8 cellular contexts compared by ENCODE assay signal in the genomic region with DNA sequence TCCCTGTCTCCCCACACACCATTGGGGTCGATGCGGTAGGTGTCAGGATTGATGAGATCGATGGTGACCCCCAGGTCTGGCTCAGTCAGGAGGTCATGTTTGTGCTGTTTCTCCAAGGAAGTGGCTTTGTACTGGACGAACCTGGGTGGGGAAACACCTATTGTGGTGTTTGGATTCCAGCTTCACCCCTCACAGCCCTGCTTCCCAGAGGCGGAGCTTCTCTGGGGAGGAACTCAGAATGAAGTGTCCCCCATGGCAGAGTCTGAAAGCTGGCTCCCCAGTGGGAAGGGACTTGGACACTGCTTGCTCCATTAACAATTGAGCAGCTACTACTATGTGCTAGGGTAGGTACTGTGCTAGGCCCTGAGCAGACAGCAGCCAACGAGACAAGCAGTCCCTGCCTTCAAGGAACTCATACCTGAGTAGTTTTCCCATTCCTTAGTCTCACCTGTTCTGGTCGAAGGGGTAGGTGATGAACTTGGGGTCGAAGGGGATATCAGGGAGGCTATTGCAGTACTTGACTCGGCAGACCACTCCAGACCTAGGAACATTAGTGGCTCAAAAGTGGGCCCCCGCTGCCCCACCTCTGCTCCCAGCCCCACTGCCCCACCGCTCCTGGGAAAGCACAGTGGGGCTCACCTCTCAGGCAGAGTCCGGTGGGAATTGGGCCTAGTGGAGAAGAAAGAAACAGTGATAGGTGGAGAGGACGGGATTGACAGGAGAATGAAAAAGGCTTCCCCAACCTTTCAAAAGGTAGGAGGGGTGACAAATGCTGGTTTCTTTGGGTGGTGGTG. TPM values are rescaled to one million over a fixed set of nuclear protein-coding genes. Genes with fewer than 3 reads are reported as not detected.
A peak's percentile ranks its signal among the peaks of the same experiment; 100 is the strongest.
DNase-seq lines count a peak whose midpoint lies in the region; TF ChIP-seq lines count a peak whose summit lies in the region.

No MANE protein-coding gene starts in this region.

- 84 to 96% methylated on average over 4 to 5 of the region's 13 CpGs for WGBS in mesodermal cell (ENCODE audit: insufficient coverage in 2 of 2), 2 experiments

- no peaks in the 10 kb centered on the region for H3K9me3 ChIP-seq in mesodermal cell (ENCODE audit: control insufficient read depth, low read length)

- H3K4me1 Mint-ChIP-seq in HFFc6 (ENCODE audit: low read depth) (peaks cover 44% of the 10 kb centered on the region), brain (peaks cover 37% of the 10 kb centered on the region)

- H3K27ac ChIP-seq in 22Rv1 (peak overlapping the region; percentile 91), mesodermal cell (ENCODE audit: low read depth, low read length, severe bottlenecking) (peak overlapping the region; percentile 98)

- H3K27me3 Mint-ChIP-seq in HFFc6 (ENCODE audit: insufficient read depth) (peaks cover 8% of the 10 kb centered on the region), brain (peaks cover 18% of the 10 kb centered on the region)

- H3K4me1 ChIP-seq in mesodermal cell (ENCODE audit: control insufficient read depth, insufficient read depth, low read length, poor library complexity, severe bottlenecking): peaks cover 15% of the 10 kb centered on the region

- H3K9me3 Mint-ChIP-seq in HFFc6: no peaks in the 10 kb centered on the region; the same call in 1 of the 2 replicates
- peaks cover 0 to 6% (median 2%) of the 10 kb centered on the region in 5 experiments for H3K9me3 Mint-ChIP-seq in brain

- DNase-seq in HFFc6 (no peak), NCI-H748 treated with DMSO at 0.1 percent for 48 hours (lab: John Stamatoyannopoulos, UW) (no peak), GOT3 (lab: John Stamatoyannopoulos, UW) (no peak), NK-92 (lab: John Stamatoyannopoulos, UW; ENCODE audit: unreplicated experiment) (no peak)
- no peak for DNase-seq in stimulated activated CD4-positive, alpha-beta T cell treated with anti-CD3 and anti-CD28 coated beads, Interleukin-12 subunit alpha, Interleukin-12 subunit beta, amount 100 ng/mL, for 4 hours

- H3K36me3 ChIP-seq in mesodermal cell (ENCODE audit: control insufficient read depth, insufficient read depth, low read length): peaks cover 68% of the 10 kb centered on the region

- peak overlapping the region; percentile 99 for H3K27ac Mint-ChIP-seq in HFFc6
- peak overlapping the region; percentile 97 to 99 (median 99) for H3K27ac Mint-ChIP-seq in brain

- TF ChIP-seq CTCF in 22Rv1 (IDR thresholded peaks at IDR 0.05): no peak
- TF ChIP-seq CTCF in HFFc6 (IDR thresholded peaks at IDR 0.05): no peak
- no peak for TF ChIP-seq CTCF in brain (conservative IDR thresholded peaks at IDR 0.05)

- H3K4me3 ChIP-seq in mesodermal cell (ENCODE audit: extremely low read depth, insufficient read depth, low read length, poor library complexity, severe bottlenecking): peak overlapping the region; percentile 94

- H3K36me3 Mint-ChIP-seq in HFFc6 (ENCODE audit: low read depth): peaks cover 43% of the 10 kb centered on the region
- peaks cover 57% of the 10 kb centered on the region for H3K36me3 Mint-ChIP-seq in brain

- H3K4me3 Mint-ChIP-seq in HFFc6: peak overlapping the region; percentile 98
- H3K4me3 Mint-ChIP-seq in brain: peak overlapping the region; percentile 99 to 100 (median 99)

RNA-seq across cellular contexts. Expression of gene PAF1, which starts 1.1 kb away (rescaled TPM):
- 10 to 100 TPM; 46.8 to 70.0 (median 60.6) TPM for total RNA-seq in HFFc6 (2021; fragmentation: NEBNext Ultra II Directional; extraction: Animal tissue kit (Norgen Biotek cat#: 25700))
- 92.9 TPM for polyA plus RNA-seq in brain (ENCODE audit: insufficient read depth, low read depth, low replicate concordance)
- 41.8 TPM for polyA plus RNA-seq in mesodermal cell (2013, experiment 1 of 2)
- 46.1 TPM for polyA plus RNA-seq in mesodermal cell (2013, experiment 2 of 2)

RNA-seq across cellular contexts. Expression of gene MED29, which starts 1.4 kb away (rescaled TPM):
- total RNA-seq in HFFc6 (2021; fragmentation: NEBNext Ultra II Directional; extraction: Animal tissue kit (Norgen Biotek cat#: 25700)): 10 to 100 TPM; 38.2 to 48.5 (median 45.2) TPM
- polyA plus RNA-seq in brain (ENCODE audit: insufficient read depth, low read depth, low replicate concordance): 71.5 TPM
- 20.7 TPM for polyA plus RNA-seq in mesodermal cell (2013, experiment 1 of 2)
- polyA plus RNA-seq in mesodermal cell (2013, experiment 2 of 2): 17.8 TPM

RNA-seq across cellular contexts. Expression of gene ZFP36, which starts 16.8 kb away (rescaled TPM):
- total RNA-seq in HFFc6 (2021; fragmentation: NEBNext Ultra II Directional; extraction: Animal tissue kit (Norgen Biotek cat#: 25700)): 10 to 100 TPM; 30.9 to 81.6 (median 68.5) TPM
- 20.6 TPM for polyA plus RNA-seq in brain (ENCODE audit: insufficient read depth, low read depth, low replicate concordance)
- 19.8 TPM for polyA plus RNA-seq in mesodermal cell (2013, experiment 1 of 2)
- polyA plus RNA-seq in mesodermal cell (2013, experiment 2 of 2): 13.8 TPM

RNA-seq across cellular contexts. Expression of gene PLEKHG2, which starts 22.7 kb away (rescaled TPM):
- 10 to 100 TPM; 38.3 to 56.0 (median 45.7) TPM for total RNA-seq in HFFc6 (2021; fragmentation: NEBNext Ultra II Directional; extraction: Animal tissue kit (Norgen Biotek cat#: 25700))
- 28.8 TPM for polyA plus RNA-seq in brain (ENCODE audit: insufficient read depth, low read depth, low replicate concordance)
- 49.7 TPM for polyA plus RNA-seq in mesodermal cell (2013, experiment 1 of 2)
- 42.2 TPM for polyA plus RNA-seq in mesodermal cell (2013, experiment 2 of 2)

RNA-seq across cellular contexts. Expression of gene RPS16, which starts 45.9 kb away (rescaled TPM):
- total RNA-seq in HFFc6 (2021; fragmentation: NEBNext Ultra II Directional; extraction: Animal tissue kit (Norgen Biotek cat#: 25700)): 1,000 to 10,000 TPM; 1,647 to 2,008 (median 1,885) TPM
- polyA plus RNA-seq in brain (ENCODE audit: insufficient read depth, low read depth, low replicate concordance): 2,932 TPM
- 2,563 TPM for polyA plus RNA-seq in mesodermal cell (2013, experiment 1 of 2)
- 2,222 TPM for polyA plus RNA-seq in mesodermal cell (2013, experiment 2 of 2)
